ENCODE assay signal across 12 cellular contexts in genomic region chr17:17053446-17054379, GRCh38. TPM values are rescaled to one million over a fixed set of nuclear protein-coding genes. Genes with fewer than 3 reads are reported as not detected.
A peak's percentile ranks its signal among the peaks of the same experiment; 100 is the strongest.
DNase-seq lines count a peak whose midpoint lies in the region; ATAC-seq and TF ChIP-seq lines count a peak whose summit lies in the region.
"Had no signal": no experiment of that assay in that cellular context is flagged by ENCODE, and none has a peak within 500 bp of the region (broad histone marks: within the 10 kb centered on the region; RNA-seq: fewer than 3 reads in every experiment).

No MANE protein-coding gene starts in this region.

- H3K27ac ChIP-seq in right cardiac atrium (ENCODE audit: low read length) (peak overlapping the region; percentile 18), right atrium auricular region (peak overlapping the region in 1 of 2 donors; percentile 59), body of pancreas (peak overlapping the region in 3 of 4 donors; percentile 65 to 83 (median 68))
- H3K27ac ChIP-seq: C4-2B had no signal

- DNase-seq in right cardiac atrium (no peak), right atrium auricular region (ENCODE audit: low spot score) (no peak), body of pancreas (peak in 1 of 4 donors; percentile 5), MV-4-11 (lab: John Stamatoyannopoulos, UW) (no peak), posterior vena cava (ENCODE audit: low spot score) (no peak)
- DNase-seq: activated naive CD8-positive, alpha-beta T cell treated with anti-CD3 and anti-CD28 coated beads for 36 hours; stimulated activated naive CD4-positive, alpha-beta T cell had no signal

- H3K27ac Mint-ChIP-seq in nephron = peak overlapping the region; percentile 40 to 62 (median 41)
- H3K27ac Mint-ChIP-seq: activated naive CD8-positive, alpha-beta T cell treated with anti-CD3 and anti-CD28 coated beads for 36 hours had no signal

- ATAC-seq in right cardiac atrium (no peak), body of pancreas (no peak), HG03139 (IDR thresholded peaks at IDR 0.05; ENCODE audit: unreplicated experiment) (no peak), GM21367 (IDR thresholded peaks at IDR 0.05; ENCODE audit: unreplicated experiment) (no peak)
- ATAC-seq: SK-N-SH treated with all-trans-retinoic acid at 6 μM for 48 hours had no signal

- H3K9me3 ChIP-seq in right cardiac atrium (ENCODE audit: control insufficient read depth, low read length) (no peaks in the 10 kb centered on the region), right atrium auricular region (no peaks in the 10 kb centered on the region), body of pancreas (no peaks in the 10 kb centered on the region)

- intact Hi-C loops in right cardiac atrium (cut with DNase I) (no loop called here), body of pancreas (cut with DNase I) (no loop called here), posterior vena cava (cut with DNase I) (no loop called here)

- H3K4me1 ChIP-seq in right cardiac atrium (ENCODE audit: control insufficient read depth, insufficient read depth, low read length) = peaks cover 48% of the 10 kb centered on the region
- H3K4me1 ChIP-seq in right atrium auricular region = peaks cover 0 to 90% of the 10 kb centered on the region in 2 donors
- H3K4me1 ChIP-seq in body of pancreas = peaks cover 83% of the 10 kb centered on the region

- no peak for TF ChIP-seq POLR2A in body of pancreas (IDR thresholded peaks at IDR 0.05)

- H3K4me3 ChIP-seq in right cardiac atrium (ENCODE audit: low read length) (no peak overlapping the region), right atrium auricular region (no peak overlapping the region), body of pancreas (no peak overlapping the region)

- WGBS in right cardiac atrium = 80% methylated on average over 8 of the region's 8 CpGs
- 77 to 78% methylated on average over 7 to 8 of the region's 8 CpGs for WGBS in body of pancreas, 2 donors

- no peaks in the 10 kb centered on the region for H3K9me3 Mint-ChIP-seq in nephron
- H3K9me3 Mint-ChIP-seq: activated naive CD8-positive, alpha-beta T cell treated with anti-CD3 and anti-CD28 coated beads for 36 hours had no signal

- H3K36me3 ChIP-seq in right atrium auricular region (peaks cover 2% of the 10 kb centered on the region), body of pancreas (replicated peaks in 1 of 2; ENCODE audit: insufficient read depth in 1 of 2, low read depth in 2 of 2) (no peaks in the 10 kb centered on the region)

- H3K4me1 Mint-ChIP-seq in nephron = peaks cover 79% of the 10 kb centered on the region

- no peak overlapping the region for H3K4me3 Mint-ChIP-seq in nephron
- H3K4me3 Mint-ChIP-seq: activated naive CD8-positive, alpha-beta T cell treated with anti-CD3 and anti-CD28 coated beads for 36 hours had no signal

- TF ChIP-seq CTCF in right atrium auricular region (IDR thresholded peaks at IDR 0.05) = no peak
- TF ChIP-seq CTCF in body of pancreas (IDR thresholded peaks at IDR 0.05) = no peak
- TF ChIP-seq CTCF in nephron (IDR thresholded peaks at IDR 0.05; ENCODE audit: unreplicated experiment in 3 of 3) = no peak

- H3K27me3 Mint-ChIP-seq in nephron (ENCODE audit: low read depth) = no peaks in the 10 kb centered on the region
- H3K27me3 Mint-ChIP-seq: activated naive CD8-positive, alpha-beta T cell treated with anti-CD3 and anti-CD28 coated beads for 36 hours had no signal

- H3K27me3 ChIP-seq in right cardiac atrium (ENCODE audit: control insufficient read depth, insufficient read depth) (no peaks in the 10 kb centered on the region), right atrium auricular region (no peaks in the 10 kb centered on the region), body of pancreas (no peaks in the 10 kb centered on the region)

- H3K36me3 Mint-ChIP-seq in nephron (ENCODE audit: low read depth) = peaks cover 6% of the 10 kb centered on the region
- H3K36me3 Mint-ChIP-seq: activated naive CD8-positive, alpha-beta T cell treated with anti-CD3 and anti-CD28 coated beads for 36 hours had no signal

RNA-seq across cellular contexts. Expression of gene MPRIP, which starts 11.5 kb away (rescaled TPM):
- total RNA-seq in right cardiac atrium (100 to 1,000 TPM; 295 to 331 (median 321) TPM), right atrium auricular region (100 to 1,000 TPM; 102 to 145 TPM), body of pancreas (100 to 1,000 TPM; 147 to 269 TPM), posterior vena cava (100 to 1,000 TPM; 359 to 405 TPM)
- polyA plus RNA-seq in right cardiac atrium = 228 TPM
